ENCODE assay signal across 19 cellular contexts in the genomic region with DNA sequence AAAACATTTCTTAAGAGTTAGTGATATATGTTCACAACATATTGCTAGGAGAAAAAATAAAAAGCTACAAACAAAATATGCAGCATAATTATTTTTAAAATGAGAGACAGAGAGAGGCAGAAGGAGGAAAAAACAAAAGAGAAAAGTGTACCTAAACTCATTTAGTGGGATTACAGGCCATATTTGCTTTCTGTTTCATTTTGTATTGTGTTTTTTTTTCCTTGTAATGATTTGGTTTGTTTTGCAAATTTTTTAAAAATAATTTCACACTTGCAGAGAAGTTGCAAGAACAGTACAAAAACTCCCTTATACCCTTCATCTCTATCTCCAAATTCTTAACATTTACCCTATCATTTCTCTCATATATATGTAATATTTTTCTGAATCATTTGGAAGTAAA.
"Had no signal": no experiment of that assay in that cellular context is flagged by ENCODE, and none has a peak within 500 bp of the region (broad histone marks: within the 10 kb centered on the region; RNA-seq: fewer than 3 reads in every experiment).

No MANE protein-coding gene starts in this region.

- H3K4me3 ChIP-seq: left ventricle myocardium inferior, lower lobe of right lung, spleen, testis, tibial nerve, upper lobe of right lung, vagina had no signal

- H3K27me3 ChIP-seq: foreskin keratinocyte, spleen, testis, tibial nerve, upper lobe of right lung, vagina had no signal

- H3K4me1 ChIP-seq: left ventricle myocardium inferior, lower lobe of right lung, spleen, testis, tibial nerve, upper lobe of right lung, vagina had no signal

- FAIRE-seq: endothelial cell of umbilical vein, kidney had no signal

- ATAC-seq: foreskin keratinocyte; left cardiac atrium; lower lobe of right lung; natural killer cell; sciatic nerve; stimulated activated naive B cell treated with anti-CD40 and anti-IgM and Interleukin-4, amounts not matched to agents 10 μg/mL and 1 μg/mL and 100 μg/mL, for 72 hours; stimulated activated naive CD8-positive, alpha-beta T cell treated with anti-CD3 and anti-CD28 coated beads, Interleukin-15, amount 100 ng/mL, for 72 hours; upper lobe of right lung had no signal

- H3K27ac ChIP-seq: foreskin keratinocyte, left ventricle myocardium inferior, lower lobe of right lung, spleen, testis, tibial nerve, upper lobe of right lung, vagina had no signal

- DNase-seq: erythroblast; foreskin keratinocyte; kidney; left cardiac atrium; left ventricle myocardium inferior; lower lobe of right lung; natural killer cell; posterior cingulate gyrus; spleen; stimulated activated CD4-positive, alpha-beta T cell treated with anti-CD3 and anti-CD28 coated beads, Interleukin-2, amount 100 ng/mL, for 24 hours; stimulated activated CD4-positive, alpha-beta T cell treated with anti-CD3 and anti-CD28 coated beads, Interleukin-4, amount 100 ng/mL, for 4 hours; stimulated activated naive B cell treated with anti-CD40 and anti-IgM and Interleukin-4, amounts not matched to agents 10 μg/mL and 1 μg/mL and 100 μg/mL, for 72 hours; stimulated activated naive CD8-positive, alpha-beta T cell treated with anti-CD3 and anti-CD28 coated beads, Interleukin-15, amount 100 ng/mL, for 72 hours; testis; upper lobe of right lung had no signal

- H3K36me3 ChIP-seq: left ventricle myocardium inferior, lower lobe of right lung, spleen, tibial nerve, upper lobe of right lung, vagina had no signal
